In the genomic region with DNA sequence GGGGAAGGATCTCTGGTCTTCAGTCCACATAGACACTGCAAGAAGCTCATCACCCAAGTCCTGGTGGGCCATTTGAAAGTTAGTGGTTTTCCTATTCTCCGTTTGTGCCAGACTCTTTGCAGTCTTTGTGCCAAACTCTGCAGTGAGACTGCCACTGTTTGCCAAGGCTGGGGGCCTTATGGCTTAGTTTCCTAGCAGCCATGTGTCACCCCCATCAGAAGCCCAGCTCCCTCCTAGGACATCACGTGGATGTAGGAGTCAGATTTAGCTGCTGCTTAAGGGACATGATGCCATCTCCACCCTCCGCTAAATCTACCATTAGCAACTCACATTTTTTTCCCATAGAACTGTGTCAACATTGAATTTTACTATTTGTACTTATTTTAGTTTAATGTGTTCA, we compare ENCODE assay signal across 19 cellular contexts.
DNase-seq lines count a peak whose midpoint lies in the region; TF ChIP-seq lines count a peak whose summit lies in the region.
"Had no signal": no experiment of that assay in that cellular context is flagged by ENCODE, and none has a peak within 500 bp of the region (broad histone marks: within the 10 kb centered on the region; RNA-seq: fewer than 3 reads in every experiment).

No MANE protein-coding gene starts in this region.

- H3K79me2 ChIP-seq in OCI-LY7 (ENCODE audit: insufficient read depth, low read depth, low read length) (peaks cover 92% of the 10 kb centered on the region), parathyroid adenoma (peaks cover 11% of the 10 kb centered on the region)

- intact Hi-C loops in OCI-LY7 (cut with micrococcal nuclease; ENCODE audit: unreplicated experiment): no loop called here
- intact Hi-C loops in ascending aorta (cut with DNase I): no loop called here

- H3K9me2 ChIP-seq in OCI-LY7 (ENCODE audit: insufficient read depth, low read length): no peaks in the 10 kb centered on the region

- peak overlapping the region; percentile 84 for H3K4me2 ChIP-seq in OCI-LY7 (ENCODE audit: low read length)
- no peak overlapping the region for H3K4me2 ChIP-seq in parathyroid adenoma (ENCODE audit: low read length)
- H3K4me2 ChIP-seq: BLaER1 treated with 17β-estradiol and CSF1 and Interleukin-3, amounts not matched to agents 10 nM and 100 nM had no signal

- H3K9me3 ChIP-seq in OCI-LY7 (ENCODE audit: low read length) (no peaks in the 10 kb centered on the region), endocrine pancreas (ENCODE audit: control insufficient read depth, low read length) (no peaks in the 10 kb centered on the region), parathyroid adenoma (ENCODE audit: control insufficient read depth, low read length) (no peaks in the 10 kb centered on the region), ascending aorta (no peaks in the 10 kb centered on the region)
- H3K9me3 ChIP-seq: BLaER1 treated with 17β-estradiol and CSF1 and Interleukin-3, amounts not matched to agents 10 nM and 100 nM; Peyer's patch had no signal

- CTCF ChIA-PET in OCI-LY7 (lab: Charles Lee; ENCODE audit: unreplicated experiment): no interaction called here

- H3K27me3 ChIP-seq in endocrine pancreas (ENCODE audit: control insufficient read depth, insufficient read depth, low read length) (no peaks in the 10 kb centered on the region), parathyroid adenoma (ENCODE audit: control insufficient read depth, insufficient read depth, low read length) (no peaks in the 10 kb centered on the region), ascending aorta (no peaks in the 10 kb centered on the region)
- H3K27me3 ChIP-seq: BLaER1 treated with 17β-estradiol and CSF1 and Interleukin-3, amounts not matched to agents 10 nM and 100 nM; Peyer's patch had no signal

- no peaks in the 10 kb centered on the region for H4K20me1 ChIP-seq in OCI-LY7 (ENCODE audit: insufficient read depth, low read length)
- H4K20me1 ChIP-seq: BLaER1 treated with 17β-estradiol and CSF1 and Interleukin-3, amounts not matched to agents 10 nM and 100 nM had no signal

- H3K4me3 ChIP-seq in OCI-LY7 (ENCODE audit: low read depth, low read length, poor library complexity, severe bottlenecking) (no peak overlapping the region), endocrine pancreas (ENCODE audit: control insufficient read depth, insufficient read depth, low read length) (peak overlapping the region; percentile 20), parathyroid adenoma (ENCODE audit: low read depth, low read length) (no peak overlapping the region), ascending aorta (no peak overlapping the region)
- H3K4me3 ChIP-seq: BLaER1 treated with 17β-estradiol and CSF1 and Interleukin-3, amounts not matched to agents 10 nM and 100 nM; GM12878; Peyer's patch had no signal

- BruUV-seq in OCI-LY7 (replicated peaks; lab: Mats Ljungman, UMichigan): no TSS peak

- H3K9ac ChIP-seq in endocrine pancreas (ENCODE audit: control insufficient read depth, insufficient read depth, low read length) (no peak overlapping the region), parathyroid adenoma (no peak overlapping the region)
- H3K9ac ChIP-seq: BLaER1 treated with 17β-estradiol and CSF1 and Interleukin-3, amounts not matched to agents 10 nM and 100 nM had no signal

- H3K36me3 ChIP-seq in OCI-LY7 (ENCODE audit: insufficient read depth, low read length) (no peaks in the 10 kb centered on the region), endocrine pancreas (ENCODE audit: control insufficient read depth, insufficient read depth, low read length) (no peaks in the 10 kb centered on the region), parathyroid adenoma (ENCODE audit: control insufficient read depth, insufficient read depth, low read length) (no peaks in the 10 kb centered on the region), ascending aorta (no peaks in the 10 kb centered on the region)
- H3K36me3 ChIP-seq: BLaER1 treated with 17β-estradiol and CSF1 and Interleukin-3, amounts not matched to agents 10 nM and 100 nM; Peyer's patch had no signal

- in situ Hi-C loops in G401 (cut with HindIII; ENCODE audit: low sequenced_read_pairs): no loop called here

- H2AFZ ChIP-seq in OCI-LY7 (ENCODE audit: low read length) (no peak overlapping the region), parathyroid adenoma (no peak overlapping the region)

- POLR2A ChIA-PET in OCI-LY7 (lab: Charles Lee): interaction anchor here (0.7 to 1.6 kb wide), 3 partner anchors 11 to 401 kb away, joined by 3 to 5 read pairs (median 5); no protein-coding TSS in a partner anchor

- H3K4me1 ChIP-seq in OCI-LY7 (ENCODE audit: insufficient read depth, low read length, poor library complexity, severe bottlenecking) (peaks cover 77% of the 10 kb centered on the region), endocrine pancreas (ENCODE audit: control insufficient read depth, insufficient read depth, low read length) (peaks cover 4% of the 10 kb centered on the region), parathyroid adenoma (peaks cover 29% of the 10 kb centered on the region), ascending aorta (no peaks in the 10 kb centered on the region)
- H3K4me1 ChIP-seq: Peyer's patch had no signal

- DNase-seq in G401 (ENCODE audit: low spot score) (peak; percentile 84), OCI-LY7 (ENCODE audit: low spot score) (no peak), GOT3 (lab: John Stamatoyannopoulos, UW) (no peak), ascending aorta (ENCODE audit: low spot score in 2 of 2) (no peak)
- DNase-seq in activated naive CD4-positive, alpha-beta T cell treated with Interleukin-2 at 50 U/mL for 16 hours: no peak
- DNase-seq: CD4-positive, alpha-beta T cell; GDM1; NCI-H1092; NCI-H1436; NCI-H1930; NCI-H526 treated with DMSO at 0.1 percent for 48 hours; OCI-M1; Peyer's patch; SHP77 treated with DMSO at 0.1 percent for 48 hours had no signal

- no peak for TF ChIP-seq CTCF in OCI-LY7 (conservative IDR thresholded peaks at IDR 0.05; ENCODE audit: low read length)
- TF ChIP-seq CTCF in parathyroid adenoma (IDR thresholded peaks at IDR 0.05): no peak
- TF ChIP-seq CTCF in ascending aorta (IDR thresholded peaks at IDR 0.05): no peak

- no peak overlapping the region for H3K27ac ChIP-seq in OCI-LY7 (ENCODE audit: low read depth, low read length, poor library complexity, severe bottlenecking)
- H3K27ac ChIP-seq in parathyroid adenoma: peak overlapping the region; percentile 88
- H3K27ac ChIP-seq in ascending aorta: no peak overlapping the region
- H3K27ac ChIP-seq: BLaER1 treated with 17β-estradiol and CSF1 and Interleukin-3, amounts not matched to agents 10 nM and 100 nM; HL-60; Peyer's patch had no signal
